ENCODE assay signal across 6 cellular contexts in the genomic region with DNA sequence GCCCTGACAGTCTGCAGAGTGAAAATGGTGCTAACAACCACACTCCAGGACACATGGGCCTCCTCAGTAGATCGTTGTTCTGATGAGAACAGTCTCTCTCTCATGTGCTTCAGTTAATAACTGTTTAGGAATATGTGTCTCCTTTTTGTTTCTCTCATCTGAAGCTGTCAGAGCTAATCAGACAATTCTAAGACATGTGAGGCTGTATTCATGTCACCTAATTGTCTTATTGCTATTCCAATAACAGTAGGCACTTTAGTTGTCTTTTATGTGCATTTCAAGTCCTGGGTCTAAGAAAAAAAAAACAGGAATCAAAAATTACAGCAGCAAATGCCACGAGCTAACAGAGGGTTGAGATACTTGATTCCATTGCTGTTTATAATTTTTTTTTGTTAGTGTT.
"Had no signal": no experiment of that assay in that cellular context is flagged by ENCODE, and none has a peak within 500 bp of the region (broad histone marks: within the 10 kb centered on the region; RNA-seq: fewer than 3 reads in every experiment).

No MANE protein-coding gene starts in this region.

- H3K4me1 ChIP-seq: HAP-1 had no signal

- ATAC-seq: HCT116 had no signal

- H3K27ac Mint-ChIP-seq: HFFc6 had no signal

- H3K36me3 ChIP-seq: HAP-1 had no signal

- H3K9me3 ChIP-seq: HAP-1 had no signal

- H3K4me3 ChIP-seq: HAP-1 had no signal

- DNase-seq: GOT3, H7, HFFc6, IMR-90 had no signal

- H3K4me3 Mint-ChIP-seq: HFFc6 had no signal
